Comparison of ENCODE assay signal across 30 cellular contexts in genomic region chr10:122812751-122813150, GRCh38. TPM values are rescaled to one million over a fixed set of nuclear protein-coding genes. Genes with fewer than 3 reads are reported as not detected.
DNase-seq lines count a peak whose midpoint lies in the region; ATAC-seq and TF ChIP-seq lines count a peak whose summit lies in the region.
"Had no signal": no experiment of that assay in that cellular context is flagged by ENCODE, and none has a peak within 500 bp of the region (broad histone marks: within the 10 kb centered on the region; RNA-seq: fewer than 3 reads in every experiment).

No MANE protein-coding gene starts in this region.

- H3K27me3 ChIP-seq in IMR-90 (ENCODE audit: control insufficient read depth, insufficient read depth, low read length) (no peaks in the 10 kb centered on the region; the same call in 1 of the 2 replicates), esophagus muscularis mucosa (no peaks in the 10 kb centered on the region)
- H3K27me3 ChIP-seq: BE2C; BLaER1; BLaER1 treated with 17β-estradiol and CSF1 and Interleukin-3, amounts not matched to agents 10 nM and 100 nM had no signal

- no peaks in the 10 kb centered on the region for H3K4me1 ChIP-seq in IMR-90 (ENCODE audit: control insufficient read depth, insufficient read depth, low read length)
- no peaks in the 10 kb centered on the region for H3K4me1 ChIP-seq in esophagus muscularis mucosa
- H3K4me1 ChIP-seq: A549; BE2C; BLaER1; BLaER1 treated with 17β-estradiol and CSF1 and Interleukin-3, amounts not matched to agents 10 nM and 100 nM; Caco-2 had no signal

- no peak for DNase-seq in IMR-90
- DNase-seq in esophagus muscularis mucosa (ENCODE audit: extremely low spot score), result peak; percentile 90
- DNase-seq in HEK293T (ENCODE audit: extremely low spot score), result no peak
- DNase-seq: 8988T; ACHN; AML-193; BE2C; C1 segment of cervical spinal cord; Caco-2; Calu3; CD4-positive, alpha-beta memory T cell; CD4-positive, alpha-beta T cell; CD4-positive, CD25-positive, alpha-beta regulatory T cell; CD8-positive, alpha-beta memory T cell; CD8-positive, alpha-beta T cell; COR-L47; DMS 273 treated with DMSO at 0.1 percent for 48 hours; DMS153; DMS53; DMS79; DMS79 treated with DMSO at 0.1 percent for 48 hours; DND-41; EL had no signal

- H3K79me1 ChIP-seq in IMR-90 (ENCODE audit: low read depth in 1 of 2, low read length in 2 of 2), result no peaks in the 10 kb centered on the region

- dilution Hi-C loops in IMR-90 (cut with HindIII; ENCODE audit: low sequenced_read_pairs, unreplicated experiment), result no loop called here

- CTCF ChIA-PET in IMR-90 (lab: Yijun Ruan, JAX), result no interaction called here
- CTCF ChIA-PET in HEK293T (lab: Yijun Ruan, JAX), result no interaction called here

- H3K4ac ChIP-seq in IMR-90 (ENCODE audit: low read depth, low read length), result no peak overlapping the region

- H3K14ac ChIP-seq in IMR-90 (replicated peaks; ENCODE audit: low read depth, low read length), result no peak overlapping the region

- TF ChIP-seq RAD21 in IMR-90 (IDR thresholded peaks at IDR 0.05; ENCODE audit: low read length), result no peak

- TF ChIP-seq CTCF in IMR-90 (conservative IDR thresholded peaks at IDR 0.05; ENCODE audit: low read depth, low read length), result no peak
- TF ChIP-seq CTCF in esophagus muscularis mucosa (IDR thresholded peaks at IDR 0.05), result no peak

- no peak overlapping the region for H2BK15ac ChIP-seq in IMR-90 (ENCODE audit: low read depth, low read length)

- no peak overlapping the region for H3K4me2 ChIP-seq in IMR-90 (ENCODE audit: low read depth, low read length)
- H3K4me2 ChIP-seq: A549; BLaER1; BLaER1 treated with 17β-estradiol and CSF1 and Interleukin-3, amounts not matched to agents 10 nM and 100 nM had no signal

- no peak overlapping the region for H4K91ac ChIP-seq in IMR-90 (ENCODE audit: insufficient read depth, low read depth, low read length)

- no peak overlapping the region for H3K23ac ChIP-seq in IMR-90 (ENCODE audit: low read depth, low read length)

- no peaks in the 10 kb centered on the region for H3K9me1 ChIP-seq in IMR-90 (ENCODE audit: insufficient read depth, low read length)

- no peaks in the 10 kb centered on the region for H3K9me3 ChIP-seq in IMR-90 (ENCODE audit: control insufficient read depth, insufficient read depth, low read length)
- no peaks in the 10 kb centered on the region for H3K9me3 ChIP-seq in esophagus muscularis mucosa
- H3K9me3 ChIP-seq: A549; BE2C; BLaER1; BLaER1 treated with 17β-estradiol and CSF1 and Interleukin-3, amounts not matched to agents 10 nM and 100 nM; Caco-2 had no signal

- H3K4me3 ChIP-seq in IMR-90 (ENCODE audit: insufficient read depth, low read depth, low read length) (no peak overlapping the region), esophagus muscularis mucosa (no peak overlapping the region)
- H3K4me3 ChIP-seq: A549; BLaER1; BLaER1 treated with 17β-estradiol and CSF1 and Interleukin-3, amounts not matched to agents 10 nM and 100 nM had no signal

- H3K9ac ChIP-seq in IMR-90 (ENCODE audit: low read depth, low read length), result no peak overlapping the region
- H3K9ac ChIP-seq: BLaER1; BLaER1 treated with 17β-estradiol and CSF1 and Interleukin-3, amounts not matched to agents 10 nM and 100 nM had no signal

- H2BK20ac ChIP-seq in IMR-90 (ENCODE audit: low read depth, low read length), result no peak overlapping the region

- H3K36me3 ChIP-seq in IMR-90 (ENCODE audit: control insufficient read depth, insufficient read depth, low read length), result no peaks in the 10 kb centered on the region
- no peaks in the 10 kb centered on the region for H3K36me3 ChIP-seq in esophagus muscularis mucosa
- H3K36me3 ChIP-seq: BE2C; BLaER1; BLaER1 treated with 17β-estradiol and CSF1 and Interleukin-3, amounts not matched to agents 10 nM and 100 nM had no signal

- TF ChIP-seq POLR2A in IMR-90 (IDR thresholded peaks at IDR 0.05; ENCODE audit: low read depth, low read length) (no peak), esophagus muscularis mucosa (IDR thresholded peaks at IDR 0.05; ENCODE audit: low read depth) (no peak)

- 67% methylated on average over 2 of the region's 4 CpGs; no CpG with 5 or more reads in 1 of the 2 experiments for WGBS in IMR-90 (ENCODE audit: extremely low coverage in 2 of 2, insufficient read length in 1 of 2), 2 experiments
- WGBS in esophagus muscularis mucosa, result 70% methylated on average over 4 of the region's 4 CpGs

- intact Hi-C loops in IMR-90 (cut with micrococcal nuclease), result no loop called here
- intact Hi-C loops in esophagus muscularis mucosa (cut with DNase I), result no loop called here

- no peak overlapping the region for H3K18ac ChIP-seq in IMR-90 (ENCODE audit: low read depth, low read length)

- no peak overlapping the region for H2BK5ac ChIP-seq in IMR-90 (ENCODE audit: low read depth, low read length, poor library complexity, severe bottlenecking)

- no peak overlapping the region for H3K56ac ChIP-seq in IMR-90 (ENCODE audit: extremely low read depth, insufficient read depth, low read length)

- no peak overlapping the region for H4K5ac ChIP-seq in IMR-90 (ENCODE audit: low read depth, low read length)

- H2BK120ac ChIP-seq in IMR-90 (ENCODE audit: low read depth, low read length), result no peak overlapping the region

- BruUV-seq in IMR-90 (replicated peaks; lab: Mats Ljungman, UMichigan), result no TSS peak

- TF ChIP-seq EP300 in esophagus muscularis mucosa (IDR thresholded peaks at IDR 0.05), result no peak

- H2AK9ac ChIP-seq in IMR-90 (replicated peaks; ENCODE audit: low read depth, low read length, poor library complexity), result no peak overlapping the region

- ATAC-seq in IMR-90 (ENCODE audit: low read depth), result no peak
- no peak for ATAC-seq in HG02840 (IDR thresholded peaks at IDR 0.05; ENCODE audit: low FRiP score, unreplicated experiment)
- ATAC-seq: A549; CD8-positive, alpha-beta T cell had no signal

- no peaks in the 10 kb centered on the region for H4K20me1 ChIP-seq in IMR-90 (ENCODE audit: insufficient read depth, low read length)
- H4K20me1 ChIP-seq: BLaER1; BLaER1 treated with 17β-estradiol and CSF1 and Interleukin-3, amounts not matched to agents 10 nM and 100 nM had no signal

- H2AK5ac ChIP-seq in IMR-90 (ENCODE audit: low read depth, low read length), result no peak overlapping the region

- no peak overlapping the region for H4K8ac ChIP-seq in IMR-90 (ENCODE audit: low read depth in 2 of 2, low read length in 2 of 2)

- peak overlapping the region; percentile 19 for H2AFZ ChIP-seq in IMR-90 (replicated peaks; ENCODE audit: low read length, poor library complexity)

- POLR2A ChIA-PET in IMR-90 (lab: Charles Lee; ENCODE audit: unreplicated experiment), result no interaction called here
- POLR2A ChIA-PET in HEK293T (lab: Yijun Ruan, JAX), result no interaction called here

- H3K27ac ChIP-seq in IMR-90 (ENCODE audit: insufficient read depth, low read length) (no peak overlapping the region), esophagus muscularis mucosa (replicated peaks in 1 of 4) (no peak overlapping the region)
- H3K27ac ChIP-seq: 22Rv1; A549; BLaER1; BLaER1 treated with 17β-estradiol and CSF1 and Interleukin-3, amounts not matched to agents 10 nM and 100 nM; C4-2B had no signal

- in situ Hi-C loops in IMR-90 (cut with MboI; ENCODE audit: low sequenced_read_pairs), result no loop called here

TF ChIP-seq in IMR-90, 13 proteins besides CTCF, POLR2A, EP300 and RAD21 (continues in another document):
- TF ChIP-seq NFE2L2 (IDR thresholded peaks at IDR 0.05; ENCODE audit: low read depth, low read length), result no peak
- no peak for TF ChIP-seq MAZ (IDR thresholded peaks at IDR 0.05; ENCODE audit: borderline replicate concordance, low read depth, low read length)
- no peak for TF ChIP-seq CEBPB (IDR thresholded peaks at IDR 0.05; ENCODE audit: low read depth, low read length)
- no peak for TF ChIP-seq MXI1 (IDR thresholded peaks at IDR 0.05; ENCODE audit: borderline replicate concordance, low read depth, low read length)
- TF ChIP-seq RFX5 (IDR thresholded peaks at IDR 0.05; ENCODE audit: low read depth, low read length), result no peak
- TF ChIP-seq SMC3 (IDR thresholded peaks at IDR 0.05; ENCODE audit: low read depth, low read length), result no peak
- no peak for TF ChIP-seq USF2 (IDR thresholded peaks at IDR 0.05; ENCODE audit: low read depth, low read length)
- TF ChIP-seq RCOR1 (IDR thresholded peaks at IDR 0.05; ENCODE audit: insufficient replicate concordance, low read length), result no peak
- TF ChIP-seq BHLHE40 (IDR thresholded peaks at IDR 0.05; ENCODE audit: low read depth, low read length), result no peak

TF ChIP-seq in HEK293T, 16 proteins besides CTCF, POLR2A, EP300 and RAD21:
- no peak for TF ChIP-seq HDGF (IDR thresholded peaks at IDR 0.05; ENCODE audit: borderline replicate concordance)
- TF ChIP-seq NFRKB (IDR thresholded peaks at IDR 0.05), result no peak
- TF ChIP-seq PKNOX1 (IDR thresholded peaks at IDR 0.05), result no peak
- no peak for TF ChIP-seq FOXK2 (IDR thresholded peaks at IDR 0.05)
- no peak for TF ChIP-seq SUZ12 (IDR thresholded peaks at IDR 0.05)
- no peak for TF ChIP-seq CTBP1 (IDR thresholded peaks at IDR 0.05; ENCODE audit: borderline replicate concordance)
- no peak for TF ChIP-seq LEF1 (IDR thresholded peaks at IDR 0.05; ENCODE audit: borderline replicate concordance)
- no peak for TF ChIP-seq ARNT (IDR thresholded peaks at IDR 0.05)

RNA-seq across cellular contexts. Expression of gene CUZD1, which starts 32.9 kb away (rescaled TPM):
- total RNA-seq in IMR-90 (2012; rRNA removed) (0.36 and 0.56 TPM in 2 replicates), esophagus muscularis mucosa (under 1 TPM; 0.17 to 0.63 (median 0.43) TPM)
- 0.56 and 0.67 TPM in 2 replicates for polyA plus RNA-seq in IMR-90 (2012; rRNA removed)
- 0.07 and 0.10 TPM in 2 replicates for polyA plus RNA-seq in IMR-90 (2012; cell fraction: cytosol; rRNA removed)
- polyA plus RNA-seq in IMR-90 (2012; cell fraction: nucleus; rRNA removed; ENCODE audit: low replicate concordance), result 0.62 and 3.9 TPM in 2 replicates
- total RNA-seq: A172 had no signal
